11 cellular contexts compared by ENCODE assay signal in the genomic region with DNA sequence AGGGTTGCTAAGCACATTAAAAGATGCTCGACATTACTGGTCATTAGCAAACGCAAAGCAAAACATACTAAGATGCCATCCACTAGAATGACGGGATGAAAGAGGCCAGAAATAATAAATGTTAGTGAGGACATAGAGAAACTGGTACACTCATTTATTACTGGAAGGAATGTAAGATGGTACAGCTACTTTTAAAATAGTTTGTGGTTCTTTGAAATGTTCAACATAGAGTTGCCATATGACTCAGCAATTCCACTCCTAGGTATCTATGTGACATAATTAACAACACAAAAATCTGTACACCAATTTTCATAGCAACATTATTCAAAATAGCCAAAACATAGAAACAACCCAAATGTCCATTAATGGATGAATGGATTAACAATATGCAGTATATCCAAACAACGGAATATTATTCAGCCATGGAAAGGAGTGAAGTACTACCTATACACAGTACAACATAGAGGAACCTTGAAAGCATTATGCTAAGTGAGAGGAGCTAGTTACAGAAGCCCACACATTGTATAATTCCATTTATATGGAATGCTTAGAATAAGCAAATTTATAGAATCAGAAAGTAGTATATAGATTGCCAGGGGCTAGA.
DNase-seq lines count a peak whose midpoint lies in the region; ATAC-seq and TF ChIP-seq lines count a peak whose summit lies in the region.
"Had no signal": no experiment of that assay in that cellular context is flagged by ENCODE, and none has a peak within 500 bp of the region (broad histone marks: within the 10 kb centered on the region; RNA-seq: fewer than 3 reads in every experiment).

No MANE protein-coding gene starts in this region.

- peaks cover 0 to 4% of the 10 kb centered on the region in 2 donors for H3K9me3 Mint-ChIP-seq in activated T-cell treated with anti-CD3 and anti-CD28 coated beads, Interleukin-2, amount 50 U/mL, for 72 hours
- peaks cover 9% of the 10 kb centered on the region for H3K9me3 Mint-ChIP-seq in activated T-cell treated with anti-CD3 and anti-CD28 coated beads, Interleukin-2, amount 50 U/mL, for 4 hours
- H3K9me3 Mint-ChIP-seq in T-helper 2 cell treated with Interferon-gamma antibody and Interleukin-4, amounts not matched to agents 5 μg/mL and 100 μg/mL, for 36 hours = no peaks in the 10 kb centered on the region
- no peaks in the 10 kb centered on the region for H3K9me3 Mint-ChIP-seq in stimulated activated memory B cell treated with anti-CD40 and anti-IgM and Interleukin-4, amounts not matched to agents 10 μg/mL and 1 μg/mL and 100 μg/mL, for 72 hours
- peaks cover 4% of the 10 kb centered on the region for H3K9me3 Mint-ChIP-seq in progenitor cell of endocrine pancreas (ENCODE audit: low read depth)

- H3K4me1 Mint-ChIP-seq in activated T-cell treated with anti-CD3 and anti-CD28 coated beads, Interleukin-2, amount 50 U/mL, for 72 hours (ENCODE audit: low read depth) = peaks cover 61% of the 10 kb centered on the region
- peaks cover 60% of the 10 kb centered on the region for H3K4me1 Mint-ChIP-seq in activated T-cell treated with anti-CD3 and anti-CD28 coated beads, Interleukin-2, amount 50 U/mL, for 4 hours (ENCODE audit: low read depth)
- peaks cover 22% of the 10 kb centered on the region for H3K4me1 Mint-ChIP-seq in T-helper 2 cell treated with Interferon-gamma antibody and Interleukin-4, amounts not matched to agents 5 μg/mL and 100 μg/mL, for 36 hours (ENCODE audit: low read depth)
- peaks cover 38% of the 10 kb centered on the region for H3K4me1 Mint-ChIP-seq in stimulated activated memory B cell treated with anti-CD40 and anti-IgM and Interleukin-4, amounts not matched to agents 10 μg/mL and 1 μg/mL and 100 μg/mL, for 72 hours
- peaks cover 18% of the 10 kb centered on the region for H3K4me1 Mint-ChIP-seq in progenitor cell of endocrine pancreas (ENCODE audit: low read depth)

- no peak for TF ChIP-seq CTCF in progenitor cell of endocrine pancreas (IDR thresholded peaks at IDR 0.05; ENCODE audit: unreplicated experiment)

- peak overlapping the region; percentile 95 for H3K27ac Mint-ChIP-seq in activated T-cell treated with anti-CD3 and anti-CD28 coated beads, Interleukin-2, amount 50 U/mL, for 72 hours
- peak overlapping the region; percentile 61 for H3K27ac Mint-ChIP-seq in T-helper 2 cell treated with Interferon-gamma antibody and Interleukin-4, amounts not matched to agents 5 μg/mL and 100 μg/mL, for 36 hours
- H3K27ac Mint-ChIP-seq in stimulated activated memory B cell treated with anti-CD40 and anti-IgM and Interleukin-4, amounts not matched to agents 10 μg/mL and 1 μg/mL and 100 μg/mL, for 72 hours = no peak overlapping the region
- H3K27ac Mint-ChIP-seq in progenitor cell of endocrine pancreas = no peak overlapping the region

- H3K4me3 Mint-ChIP-seq in activated T-cell treated with anti-CD3 and anti-CD28 coated beads, Interleukin-2, amount 50 U/mL, for 72 hours = peak overlapping the region in 1 of 2 donors; percentile 69
- H3K4me3 Mint-ChIP-seq in activated T-cell treated with anti-CD3 and anti-CD28 coated beads, Interleukin-2, amount 50 U/mL, for 4 hours = no peak overlapping the region
- H3K4me3 Mint-ChIP-seq in T-helper 2 cell treated with Interferon-gamma antibody and Interleukin-4, amounts not matched to agents 5 μg/mL and 100 μg/mL, for 36 hours = no peak overlapping the region
- H3K4me3 Mint-ChIP-seq in stimulated activated memory B cell treated with anti-CD40 and anti-IgM and Interleukin-4, amounts not matched to agents 10 μg/mL and 1 μg/mL and 100 μg/mL, for 72 hours = no peak overlapping the region
- H3K4me3 Mint-ChIP-seq in progenitor cell of endocrine pancreas (ENCODE audit: low read depth) = no peak overlapping the region

- no peaks in the 10 kb centered on the region for H3K27me3 Mint-ChIP-seq in activated T-cell treated with anti-CD3 and anti-CD28 coated beads, Interleukin-2, amount 50 U/mL, for 72 hours (ENCODE audit: low read depth)
- no peaks in the 10 kb centered on the region for H3K27me3 Mint-ChIP-seq in activated T-cell treated with anti-CD3 and anti-CD28 coated beads, Interleukin-2, amount 50 U/mL, for 4 hours (ENCODE audit: low read depth)
- peaks cover 35% of the 10 kb centered on the region for H3K27me3 Mint-ChIP-seq in T-helper 2 cell treated with Interferon-gamma antibody and Interleukin-4, amounts not matched to agents 5 μg/mL and 100 μg/mL, for 36 hours (ENCODE audit: low read depth)
- peaks cover 30% of the 10 kb centered on the region for H3K27me3 Mint-ChIP-seq in stimulated activated memory B cell treated with anti-CD40 and anti-IgM and Interleukin-4, amounts not matched to agents 10 μg/mL and 1 μg/mL and 100 μg/mL, for 72 hours
- H3K27me3 Mint-ChIP-seq in progenitor cell of endocrine pancreas = no peaks in the 10 kb centered on the region

- peak in 1 of 2 donors; percentile 8 for ATAC-seq in activated T-cell treated with anti-CD3 and anti-CD28 coated beads, Interleukin-2, amount 50 U/mL, for 72 hours (replicated peaks in 1 of 2)
- ATAC-seq in activated T-cell treated with anti-CD3 and anti-CD28 coated beads, Interleukin-2, amount 50 U/mL, for 4 hours = no peak
- peak; percentile 33 for ATAC-seq in HG02623 (IDR thresholded peaks at IDR 0.05; ENCODE audit: unreplicated experiment)
- peak; percentile 49 for ATAC-seq in stimulated activated memory B cell treated with anti-CD40 and anti-IgM and Interleukin-4, amounts not matched to agents 10 μg/mL and 1 μg/mL and 100 μg/mL, for 72 hours

- peaks cover 6 to 13% of the 10 kb centered on the region in 2 donors for H3K36me3 Mint-ChIP-seq in activated T-cell treated with anti-CD3 and anti-CD28 coated beads, Interleukin-2, amount 50 U/mL, for 72 hours (ENCODE audit: insufficient read depth in 2 of 2)
- H3K36me3 Mint-ChIP-seq in activated T-cell treated with anti-CD3 and anti-CD28 coated beads, Interleukin-2, amount 50 U/mL, for 4 hours (ENCODE audit: insufficient read depth) = peaks cover 2% of the 10 kb centered on the region
- no peaks in the 10 kb centered on the region for H3K36me3 Mint-ChIP-seq in T-helper 2 cell treated with Interferon-gamma antibody and Interleukin-4, amounts not matched to agents 5 μg/mL and 100 μg/mL, for 36 hours (ENCODE audit: low read depth)
- no peaks in the 10 kb centered on the region for H3K36me3 Mint-ChIP-seq in stimulated activated memory B cell treated with anti-CD40 and anti-IgM and Interleukin-4, amounts not matched to agents 10 μg/mL and 1 μg/mL and 100 μg/mL, for 72 hours
- no peaks in the 10 kb centered on the region for H3K36me3 Mint-ChIP-seq in progenitor cell of endocrine pancreas (ENCODE audit: insufficient read depth)

- DNase-seq in activated T-cell treated with anti-CD3 and anti-CD28 coated beads, Interleukin-2, amount 50 U/mL, for 72 hours = no peak
- DNase-seq in activated T-cell treated with anti-CD3 and anti-CD28 coated beads, Interleukin-2, amount 50 U/mL, for 4 hours = no peak
- no peak for DNase-seq in T-helper 2 cell treated with Interferon-gamma antibody and Interleukin-4, amounts not matched to agents 5 μg/mL and 100 μg/mL, for 36 hours (ENCODE audit: low spot score)
- DNase-seq in NCI-H1092 treated with DMSO at 0.1 percent for 48 hours (lab: John Stamatoyannopoulos, UW) (no peak), dermis blood vessel endothelial cell (no peak), progenitor cell of endocrine pancreas (ENCODE audit: low spot score, unreplicated experiment) (no peak)
- DNase-seq: AML-193; NCI-H526; stimulated activated naive CD4-positive, alpha-beta T cell treated with Interleukin-2 at 50 U/mL for 16 hours had no signal

Comparison
In these comparisons a context has a peak if more than half of its experiments do, and no peak if none do; other contexts are left out.
1. ATAC-seq: peak in HG02623 (single experiment) and stimulated activated memory B cell treated with anti-CD40 and anti-IgM and Interleukin-4, amounts not matched to agents 10 μg/mL and 1 μg/mL and 100 μg/mL, for 72 hours (single experiment); none in activated T-cell treated with anti-CD3 and anti-CD28 coated beads, Interleukin-2, amount 50 U/mL, for 4 hours (0 of 2).
2. H3K27ac Mint-ChIP-seq: peak in activated T-cell treated with anti-CD3 and anti-CD28 coated beads, Interleukin-2, amount 50 U/mL, for 72 hours (single experiment) and T-helper 2 cell treated with Interferon-gamma antibody and Interleukin-4, amounts not matched to agents 5 μg/mL and 100 μg/mL, for 36 hours (single experiment); none in stimulated activated memory B cell treated with anti-CD40 and anti-IgM and Interleukin-4, amounts not matched to agents 10 μg/mL and 1 μg/mL and 100 μg/mL, for 72 hours (single experiment) and progenitor cell of endocrine pancreas (single experiment).